Comparison of ENCODE assay signal across 8 cellular contexts in the genomic region with DNA sequence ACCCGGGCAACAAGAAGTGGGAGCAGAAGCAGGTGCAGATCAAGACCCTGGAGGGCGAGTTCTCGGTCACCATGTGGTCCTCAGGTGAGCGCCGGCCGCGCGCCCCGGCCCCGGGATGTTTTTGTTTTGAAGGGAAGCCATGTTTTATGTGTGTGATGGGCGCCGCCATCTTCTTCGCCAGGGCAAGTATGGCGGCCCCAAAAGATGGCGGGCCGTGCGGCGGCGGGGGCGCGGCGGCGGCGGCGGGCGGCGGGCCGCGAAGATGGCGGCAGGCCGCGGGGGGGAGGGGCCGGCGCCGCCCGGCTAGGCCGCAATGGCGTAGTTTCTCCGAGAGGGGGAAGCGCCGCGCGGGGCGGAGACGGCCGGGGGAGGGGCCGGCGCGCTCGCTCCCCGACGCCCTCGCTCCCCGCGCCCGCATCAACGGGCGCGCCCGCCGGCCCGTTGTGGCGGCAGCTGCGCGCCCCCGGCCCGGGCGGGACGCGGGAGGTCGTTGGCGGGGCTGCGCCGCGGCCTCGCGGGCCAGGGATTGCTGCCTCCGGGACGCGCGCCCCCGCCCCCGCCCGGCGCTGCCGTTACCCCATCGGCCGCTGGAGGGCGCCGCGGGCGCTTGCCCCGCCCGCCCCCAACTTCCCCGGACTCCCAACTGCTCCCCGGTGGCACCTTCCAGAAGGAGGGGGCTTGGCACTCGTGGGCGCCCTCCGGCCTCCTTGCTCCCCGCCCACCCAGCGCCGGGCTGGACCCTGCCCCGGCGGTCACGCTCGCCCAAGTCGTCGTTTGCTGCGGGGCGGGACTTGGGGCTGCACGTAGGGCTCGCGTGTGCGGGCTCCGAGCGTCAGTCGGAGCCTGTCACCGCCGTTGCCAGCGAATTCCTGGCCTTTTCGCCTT. TPM values are rescaled to one million over a fixed set of nuclear protein-coding genes. Genes with fewer than 3 reads are reported as not detected.
DNase-seq lines count a peak whose midpoint lies in the region; ATAC-seq, FAIRE-seq and TF ChIP-seq lines count a peak whose summit lies in the region.

No MANE protein-coding gene starts in this region.

- TF ChIP-seq CTCF in WI38 (IDR thresholded peaks at IDR 0.05; ENCODE audit: low read depth, low read length), result peak; percentile 47
- TF ChIP-seq CTCF in bronchial epithelial cell (IDR thresholded peaks at IDR 0.05; ENCODE audit: insufficient read depth, low read length, severe bottlenecking), result peak; percentile 63

- FAIRE-seq in bronchial epithelial cell (lab: Jason Lieb, UNC), result no peak

- no peaks in the 10 kb centered on the region for H3K27me3 ChIP-seq in bronchial epithelial cell (ENCODE audit: control insufficient read depth, insufficient read depth, low read length)

- H3K36me3 ChIP-seq in bronchial epithelial cell (ENCODE audit: control insufficient read depth, insufficient read depth, low read length), result no peaks in the 10 kb centered on the region

- peak; percentile 29 for ATAC-seq in HG03025 (IDR thresholded peaks at IDR 0.05; ENCODE audit: low FRiP score, unreplicated experiment)

- DNase-seq in SIG-M5 treated with dmso at 0.1 percent for 504 hours (lab: John Stamatoyannopoulos, UW; ENCODE audit: unreplicated experiment) (peak; percentile 79), SIG-M5 (lab: John Stamatoyannopoulos, UW) (no peak), NCI-H2107 (lab: John Stamatoyannopoulos, UW) (peak; percentile 87), bronchial epithelial cell (ENCODE audit: low read depth) (peak; percentile 82), inferior parietal cortex (ENCODE audit: extremely low spot score) (peak; percentile 76), smooth muscle cell of the brain vasculature (ENCODE audit: low read depth, low spot score) (peak; percentile 56)

- H3K4me3 ChIP-seq in WI38 (ENCODE audit: low read depth, low read length) (peak overlapping the region; percentile 79), bronchial epithelial cell (ENCODE audit: low read depth, low read length) (peak overlapping the region; percentile 97)

RNA-seq across cellular contexts. Expression of a gene that starts 1.1 kb away (rescaled TPM):
- total RNA-seq in bronchial epithelial cell, result 44.8 and 50.5 TPM in 2 replicates
